8 cellular contexts compared by ENCODE assay signal in genomic region chr4:185472063-185472542, GRCh38. TPM values are rescaled to one million over a fixed set of nuclear protein-coding genes. Genes with fewer than 3 reads are reported as not detected.
DNase-seq lines count a peak whose midpoint lies in the region; ATAC-seq, FAIRE-seq and TF ChIP-seq lines count a peak whose summit lies in the region.

No MANE protein-coding gene starts in this region.

- H3K4me3 ChIP-seq in bronchial epithelial cell (ENCODE audit: low read depth, low read length) = peak overlapping the region; percentile 69

- no peaks in the 10 kb centered on the region for H3K36me3 ChIP-seq in bronchial epithelial cell (ENCODE audit: control insufficient read depth, insufficient read depth, low read length)

- H3K4me3 Mint-ChIP-seq in CD14-positive monocyte (peak overlapping the region; percentile 78 to 92), natural killer cell (peak overlapping the region; percentile 93)

- no peak for TF ChIP-seq POLR2A in H54 (IDR thresholded peaks at IDR 0.05; ENCODE audit: low read depth, low read length)

- ATAC-seq in HG02870 (IDR thresholded peaks at IDR 0.05; ENCODE audit: unreplicated experiment) (peak; percentile 10), natural killer cell (no peak)

- intact Hi-C loops in CD14-positive monocyte (cut with micrococcal nuclease) = no loop called here
- intact Hi-C loops in natural killer cell (cut with micrococcal nuclease) = no loop called here

- no peak for DNase-seq in CD14-positive monocyte (ENCODE audit: low spot score)
- no peak for DNase-seq in bronchial epithelial cell (ENCODE audit: low read depth)
- no peak for DNase-seq in natural killer cell
- no peak for DNase-seq in H54 (ENCODE audit: insufficient read length, low spot score)
- no peak for DNase-seq in NCI-H1930 (lab: John Stamatoyannopoulos, UW)
- DNase-seq in KG1 (lab: John Stamatoyannopoulos, UW) = no peak
- no peak for DNase-seq in activated CD4-positive, alpha-beta T cell treated with anti-CD3 and anti-CD28 coated beads for 1 hour

- H3K9me3 Mint-ChIP-seq in CD14-positive monocyte = peaks cover 0 to 24% (median 10%) of the 10 kb centered on the region in 7 donors
- H3K9me3 Mint-ChIP-seq in natural killer cell = no peaks in the 10 kb centered on the region

- H3K36me3 Mint-ChIP-seq in CD14-positive monocyte = peaks cover 1 to 3% of the 10 kb centered on the region in 2 donors
- no peaks in the 10 kb centered on the region for H3K36me3 Mint-ChIP-seq in natural killer cell

- peaks cover 11% of the 10 kb centered on the region for H3K27me3 ChIP-seq in bronchial epithelial cell (ENCODE audit: control insufficient read depth, insufficient read depth, low read length)

- H3K4me1 Mint-ChIP-seq in CD14-positive monocyte = peaks cover 10% of the 10 kb centered on the region
- H3K4me1 Mint-ChIP-seq in natural killer cell = peaks cover 12 to 17% of the 10 kb centered on the region in 2 donors

- peak overlapping the region in 2 of 7 donors; percentile 58 to 75 for H3K27ac Mint-ChIP-seq in CD14-positive monocyte
- peak overlapping the region; percentile 69 to 80 for H3K27ac Mint-ChIP-seq in natural killer cell

- FAIRE-seq in bronchial epithelial cell (lab: Jason Lieb, UNC) (no peak), H54 (lab: Jason Lieb, UNC) (no peak)

- TF ChIP-seq CTCF in CD14-positive monocyte (IDR thresholded peaks at IDR 0.05) (no peak), bronchial epithelial cell (IDR thresholded peaks at IDR 0.05; ENCODE audit: insufficient read depth, low read length, severe bottlenecking) (no peak), natural killer cell (IDR thresholded peaks at IDR 0.05) (no peak)

- H3K27me3 Mint-ChIP-seq in CD14-positive monocyte (ENCODE audit: low read depth in 3 of 3) (peaks cover 48 to 69% (median 60%) of the 10 kb centered on the region in 3 donors), natural killer cell (ENCODE audit: low read depth in 2 of 2) (peaks cover 14 to 17% of the 10 kb centered on the region in 2 donors)

RNA-seq across cellular contexts. Expression of gene CCDC110, which starts 0.6 kb away (rescaled TPM):
- not detected for polyA plus RNA-seq in CD14-positive monocyte
- under 0.01 and 0.13 TPM in 2 replicates for total RNA-seq in bronchial epithelial cell
- total RNA-seq in natural killer cell = not detected

RNA-seq across cellular contexts. Expression of gene UFSP2, which starts 46.3 kb away (rescaled TPM):
- polyA plus RNA-seq in CD14-positive monocyte = 10 to 100 TPM; 13.8 to 23.5 TPM
- total RNA-seq in bronchial epithelial cell (27.4 and 29.2 TPM in 2 replicates), natural killer cell (10 to 100 TPM; 14.0 to 18.8 (median 16.7) TPM)
